9 cellular contexts compared by ENCODE assay signal in genomic region chr2:136117391-136117841, GRCh38. TPM values are rescaled to one million over a fixed set of nuclear protein-coding genes. Genes with fewer than 3 reads are reported as not detected.
A peak's percentile ranks its signal among the peaks of the same experiment; 100 is the strongest.
DNase-seq lines count a peak whose midpoint lies in the region; ATAC-seq and TF ChIP-seq lines count a peak whose summit lies in the region.
"Had no signal": no experiment of that assay in that cellular context is flagged by ENCODE, and none has a peak within 500 bp of the region (broad histone marks: within the 10 kb centered on the region; RNA-seq: fewer than 3 reads in every experiment).

No MANE protein-coding gene starts in this region.

- peak; percentile 16 for ATAC-seq in GM19463 (IDR thresholded peaks at IDR 0.05; ENCODE audit: unreplicated experiment)
- ATAC-seq in left colon, result peak; percentile 27

- H3K27ac ChIP-seq in CD8-positive, alpha-beta memory T cell (ENCODE audit: low read depth, low read length), result peak overlapping the region; percentile 98
- peak overlapping the region; percentile 98 for H3K27ac ChIP-seq in HL-60 (replicated peaks)

- H3K27me3 ChIP-seq in CD8-positive, alpha-beta memory T cell (ENCODE audit: insufficient read depth, low read length, poor library complexity, severe bottlenecking), result no peaks in the 10 kb centered on the region
- H3K27me3 ChIP-seq in HL-60 (ENCODE audit: insufficient read depth, poor library complexity, severe bottlenecking), result no peaks in the 10 kb centered on the region

- H3K4me1 ChIP-seq in CD8-positive, alpha-beta memory T cell (ENCODE audit: insufficient read depth, low read length), result peaks cover 43% of the 10 kb centered on the region

- CTCF ChIA-PET in CD8-positive, alpha-beta memory T cell (lab: Charles Lee), result interaction anchor here (0.7 to 1.4 kb wide), 5 partner anchors 8 to 264 kb away, joined by 3 read pairs; no protein-coding TSS in a partner anchor

- in situ Hi-C loops in T47D (cut with HindIII; ENCODE audit: low pct_unique_long_range_greater_than_20kb, low sequenced_read_pairs), result no loop called here

- H3K4me3 Mint-ChIP-seq in CD8-positive, alpha-beta memory T cell, result peak overlapping the region; percentile 93 to 100 (median 98)

- POLR2A ChIA-PET in CD8-positive, alpha-beta memory T cell (lab: Charles Lee), result interaction anchor here (0.8 to 6.4 kb wide), 6 partner anchors 13 to 199 kb away, joined by 3 to 131 read pairs (median 8); partner anchors contain the start of gene DARS1

- H3K9me3 ChIP-seq in CD8-positive, alpha-beta memory T cell (ENCODE audit: low read length), result no peaks in the 10 kb centered on the region

- H3K9me3 Mint-ChIP-seq in CD8-positive, alpha-beta memory T cell, result peaks cover 0 to 11% (median 5%) of the 10 kb centered on the region in 5 donors

- intact Hi-C loops in left colon (cut with DNase I, micrococcal nuclease), result no loop called here

- H3K4me1 Mint-ChIP-seq in CD8-positive, alpha-beta memory T cell, result peaks cover 54 to 67% (median 65%) of the 10 kb centered on the region in 3 donors

- H3K27me3 Mint-ChIP-seq in CD8-positive, alpha-beta memory T cell, result peaks cover 0 to 30% of the 10 kb centered on the region in 2 donors

- H3K4me3 ChIP-seq in CD8-positive, alpha-beta memory T cell (ENCODE audit: low read length), result peak overlapping the region; percentile 87
- peak overlapping the region; percentile 87 for H3K4me3 ChIP-seq in HL-60 (replicated peaks; ENCODE audit: insufficient read depth, low read length)

- H3K36me3 Mint-ChIP-seq in CD8-positive, alpha-beta memory T cell, result peaks cover 30 to 63% (median 31%) of the 10 kb centered on the region in 3 donors

- no peak for TF ChIP-seq CTCF in HL-60 (IDR thresholded peaks at IDR 0.05; ENCODE audit: insufficient read depth, low read length)

- peak in 2 of 5 donors; percentile 29 to 77 for DNase-seq in CD8-positive, alpha-beta memory T cell
- DNase-seq in HL-60 (ENCODE audit: low read depth in 1 of 2, low spot score in 1 of 2), result peak in 1 of 2 experiments; percentile 45
- DNase-seq in T-helper 1 cell, result peak in 4 of 5 donors; percentile 26 to 71 (median 44)
- peak; percentile 30 to 31 for DNase-seq in T47D (ENCODE audit: low read depth in 1 of 2, low spot score in 1 of 2)
- DNase-seq in left colon, result peak; percentile 34 to 58
- DNase-seq in stimulated activated CD4-positive, alpha-beta T cell treated with anti-CD3 and anti-CD28 coated beads, Interleukin-4, amount 100 ng/mL, for 1 hour, result peak; percentile 67
- no peak for DNase-seq in iPS-NIHi7 (ENCODE audit: extremely low spot score)

- H3K27ac Mint-ChIP-seq in CD8-positive, alpha-beta memory T cell, result peak overlapping the region; percentile 98 to 100 (median 99)

- H3K36me3 ChIP-seq in CD8-positive, alpha-beta memory T cell (ENCODE audit: insufficient read depth, low read length), result peaks cover 31% of the 10 kb centered on the region

RNA-seq across cellular contexts. Expression of gene CXCR4, which starts 0.5 kb away (rescaled TPM):
- 100 to 1,000 TPM; 102 to 106 TPM for total RNA-seq in CD8-positive, alpha-beta memory T cell
- polyA plus RNA-seq in CD8-positive, alpha-beta memory T cell, result 569 TPM
- total RNA-seq in left colon, result 1 to 10 TPM; 5.8 to 8.1 TPM
- total RNA-seq: RPMI7951 had no signal

Comparison
In these comparisons a context has a peak if more than half of its experiments do, and no peak if none do; other contexts are left out.
1. RNA of gene CXCR4, which starts 0.5 kb away (total RNA-seq): 102 to 106 TPM in CD8-positive, alpha-beta memory T cell; 5.8 to 8.1 TPM in left colon; every median in the first group is over 10 times any median in the second.